9 cellular contexts compared by ENCODE assay signal in the genomic region with DNA sequence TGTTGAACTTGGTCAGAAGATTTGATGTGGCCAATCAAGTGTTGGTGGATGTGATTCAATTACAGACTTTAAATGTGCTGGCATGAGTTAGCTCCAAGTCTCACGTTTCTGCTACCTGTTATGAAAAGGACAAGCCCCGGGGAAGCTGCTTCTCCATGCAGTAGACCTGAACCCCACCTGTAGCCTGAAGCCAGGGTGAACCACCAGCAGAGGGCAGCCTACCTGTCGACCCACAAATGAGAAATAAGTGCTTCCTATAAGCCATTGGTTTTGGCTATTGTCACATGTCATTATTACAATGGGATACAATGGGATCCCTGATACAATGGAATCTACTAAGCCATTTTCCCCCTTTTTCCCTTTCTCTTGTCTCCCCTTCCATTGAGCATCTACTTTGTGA.
DNase-seq lines count a peak whose midpoint lies in the region; ATAC-seq and TF ChIP-seq lines count a peak whose summit lies in the region.
"Had no signal": no experiment of that assay in that cellular context is flagged by ENCODE, and none has a peak within 500 bp of the region (broad histone marks: within the 10 kb centered on the region; RNA-seq: fewer than 3 reads in every experiment).

No MANE protein-coding gene starts in this region.

- WGBS in thyroid gland, 2 donors = 26 to 38% methylated on average over 3 of the region's 3 CpGs

- no peak for ATAC-seq in activated CD4-positive, alpha-beta T cell treated with anti-CD3 and anti-CD28 coated beads for 36 hours
- ATAC-seq in RWPE2 (ENCODE audit: low read depth) = no peak
- no peak for ATAC-seq in HG02970 (IDR thresholded peaks at IDR 0.05; ENCODE audit: low FRiP score, unreplicated experiment)

- CTCF ChIA-PET in activated CD4-positive, alpha-beta T cell treated with anti-CD3 and anti-CD28 coated beads for 36 hours (lab: Charles Lee) = interaction anchor here (0.7 to 1.4 kb wide), 2 partner anchors 8 to 45 kb away, joined by 4 read pairs; no protein-coding TSS in a partner anchor

- no peaks in the 10 kb centered on the region for H3K4me1 ChIP-seq in RWPE2 (ENCODE audit: insufficient read depth, poor library complexity, severe bottlenecking)
- no peaks in the 10 kb centered on the region for H3K4me1 ChIP-seq in thyroid gland

- no peaks in the 10 kb centered on the region for H3K36me3 Mint-ChIP-seq in activated CD4-positive, alpha-beta T cell treated with anti-CD3 and anti-CD28 coated beads for 36 hours (ENCODE audit: low read depth)

- H3K36me3 ChIP-seq in RWPE2 (ENCODE audit: low read depth) (no peaks in the 10 kb centered on the region), thyroid gland (no peaks in the 10 kb centered on the region)

- DNase-seq in activated CD4-positive, alpha-beta T cell treated with anti-CD3 and anti-CD28 coated beads for 36 hours = peak; percentile 57
- DNase-seq in activated CD4-positive, alpha-beta T cell treated with anti-CD3 and anti-CD28 coated beads for 1 hour = no peak
- DNase-seq in RWPE2 (ENCODE audit: low spot score) = no peak
- DNase-seq in fibroblast of pulmonary artery (ENCODE audit: low read depth) = peak; percentile 8
- peak; percentile 12 to 13 for DNase-seq in thyroid gland
- no peak for DNase-seq in T-helper 9 cell
- DNase-seq in inferior parietal cortex (ENCODE audit: extremely low spot score) = no peak
- DNase-seq: activated gamma-delta T cell had no signal

- H3K4me3 Mint-ChIP-seq in activated CD4-positive, alpha-beta T cell treated with anti-CD3 and anti-CD28 coated beads for 36 hours = no peak overlapping the region

- H3K9me3 ChIP-seq in RWPE2 (ENCODE audit: severe bottlenecking) (no peaks in the 10 kb centered on the region), thyroid gland (no peaks in the 10 kb centered on the region)

- TF ChIP-seq POLR2A in thyroid gland (IDR thresholded peaks at IDR 0.05) = no peak

- no peak overlapping the region for H3K27ac Mint-ChIP-seq in activated CD4-positive, alpha-beta T cell treated with anti-CD3 and anti-CD28 coated beads for 36 hours

- peaks cover 19% of the 10 kb centered on the region for H3K27me3 Mint-ChIP-seq in activated CD4-positive, alpha-beta T cell treated with anti-CD3 and anti-CD28 coated beads for 36 hours

- H3K27ac ChIP-seq in RWPE2 (ENCODE audit: poor library complexity, severe bottlenecking) = no peak overlapping the region
- no peak overlapping the region for H3K27ac ChIP-seq in thyroid gland

- H3K4me1 Mint-ChIP-seq in activated CD4-positive, alpha-beta T cell treated with anti-CD3 and anti-CD28 coated beads for 36 hours = no peaks in the 10 kb centered on the region

- H3K9me3 Mint-ChIP-seq in activated CD4-positive, alpha-beta T cell treated with anti-CD3 and anti-CD28 coated beads for 36 hours (ENCODE audit: low read depth) = no peaks in the 10 kb centered on the region

- intact Hi-C loops in activated CD4-positive, alpha-beta T cell treated with anti-CD3 and anti-CD28 coated beads for 36 hours (cut with DNase I, micrococcal nuclease) = no loop called here
- intact Hi-C loops in thyroid gland (cut with DNase I) = no loop called here

- TF ChIP-seq CTCF in RWPE2 (IDR thresholded peaks at IDR 0.05; ENCODE audit: poor library complexity, severe bottlenecking) = peak; percentile 29
- TF ChIP-seq CTCF in fibroblast of pulmonary artery (IDR thresholded peaks at IDR 0.05; ENCODE audit: low read length, missing control alignments) = peak; percentile 32
- peak in 2 of 6 experiments; percentile 10 to 36 for TF ChIP-seq CTCF in thyroid gland (IDR thresholded peaks at IDR 0.05)

- peaks cover 3% of the 10 kb centered on the region for H3K27me3 ChIP-seq in RWPE2 (ENCODE audit: insufficient read depth, poor library complexity, severe bottlenecking)
- no peaks in the 10 kb centered on the region for H3K27me3 ChIP-seq in thyroid gland

- POLR2A ChIA-PET in activated CD4-positive, alpha-beta T cell treated with anti-CD3 and anti-CD28 coated beads for 36 hours (lab: Charles Lee) = no interaction called here

- H3K4me3 ChIP-seq in RWPE2 (ENCODE audit: severe bottlenecking) (no peak overlapping the region), fibroblast of pulmonary artery (replicated peaks; ENCODE audit: low read depth, low read length) (no peak overlapping the region), thyroid gland (replicated peaks in 1 of 3) (no peak overlapping the region)

Comparison
In these comparisons a context has a peak if more than half of its experiments do, and no peak if none do; other contexts are left out.
1. DNase-seq: peak in activated CD4-positive, alpha-beta T cell treated with anti-CD3 and anti-CD28 coated beads for 36 hours (single experiment), fibroblast of pulmonary artery (single experiment) and thyroid gland (2 of 2); none in activated CD4-positive, alpha-beta T cell treated with anti-CD3 and anti-CD28 coated beads for 1 hour (single experiment), RWPE2 (single experiment), T-helper 9 cell (single experiment) and inferior parietal cortex (single experiment).